In genomic region chr16:401468-402348, GRCh38 we compare ENCODE assay signal across 8 cellular contexts. TPM values are rescaled to one million over a fixed set of nuclear protein-coding genes. Genes with fewer than 3 reads are reported as not detected.
DNase-seq lines count a peak whose midpoint lies in the region; ATAC-seq and TF ChIP-seq lines count a peak whose summit lies in the region.

TSS of gene DECR2 (plus strand) at chr16:401885. CDS start at chr16:401964, 79 bp downstream.

- peak within 1 kb of the TSS; percentile 93 for H3K27ac Mint-ChIP-seq in activated T-cell treated with anti-CD3 and anti-CD28 coated beads, Interleukin-2, amount 50 U/mL, for 24 hours

- no peaks in the 10 kb centered on the region for H3K9me2 ChIP-seq in OCI-LY7 (ENCODE audit: insufficient read depth, low read length)

- POLR2A ChIA-PET in OCI-LY7 (lab: Charles Lee), result interaction anchor here (0.7 kb wide), 1 partner anchor 39 kb away, joined by 4 read pairs; no protein-coding TSS in a partner anchor

- no peaks in the 10 kb centered on the region for H3K9me3 Mint-ChIP-seq in activated T-cell treated with anti-CD3 and anti-CD28 coated beads, Interleukin-2, amount 50 U/mL, for 24 hours

- H3K4me1 ChIP-seq in OCI-LY7 (ENCODE audit: insufficient read depth, low read length, poor library complexity, severe bottlenecking), result peaks cover 22% of the 10 kb centered on the region
- peaks cover 0 to 10% of the 10 kb centered on the region in 2 donors for H3K4me1 ChIP-seq in esophagus (ENCODE audit: control insufficient read depth in 2 of 2, insufficient read depth in 2 of 2, low read length in 1 of 2)
- peaks cover 18% of the 10 kb centered on the region for H3K4me1 ChIP-seq in muscle layer of colon (ENCODE audit: insufficient read depth, low read length)

- H3K4me2 ChIP-seq in OCI-LY7 (ENCODE audit: low read length), result peak within 1 kb of the TSS; percentile 82

- intact Hi-C loops in OCI-LY7 (cut with micrococcal nuclease; ENCODE audit: unreplicated experiment), result loop anchor here (2.0 kb wide), 1 partner anchor 19 kb away; no protein-coding TSS in a partner anchor

- H2AFZ ChIP-seq in OCI-LY7 (ENCODE audit: low read length), result peak within 1 kb of the TSS; percentile 76; the same call in 1 of the 2 replicates

- peak; percentile 74 for TF ChIP-seq CTCF in OCI-LY7 (conservative IDR thresholded peaks at IDR 0.05; ENCODE audit: low read length)

- WGBS in esophagus, 2 donors, result 0 to 1% methylated on average over 74 to 91 of the region's 91 CpGs

- H3K27me3 ChIP-seq in esophagus (ENCODE audit: control insufficient read depth in 1 of 2, insufficient read depth in 2 of 2, low read length in 2 of 2) (no peaks in the 10 kb centered on the region), muscle layer of colon (ENCODE audit: control insufficient read depth in 1 of 2, insufficient read depth in 2 of 2, low read length in 2 of 2) (no peaks in the 10 kb centered on the region)

- DNase-seq in COLO668 (lab: John Stamatoyannopoulos, UW; ENCODE audit: unreplicated experiment) (peak; percentile 96), HUDEP-2 (lab: John Stamatoyannopoulos, UW; ENCODE audit: unreplicated experiment in 76 of 76) (peak in 73 of 76 experiments; percentile 26 to 98 (median 91)), OCI-LY7 (ENCODE audit: low spot score) (peak; percentile 93)
- DNase-seq in activated T-cell treated with anti-CD3 and anti-CD28 coated beads, Interleukin-2, amount 50 U/mL, for 24 hours, result peak; percentile 99
- peak; percentile 98 to 99 for DNase-seq in stimulated activated CD8-positive, alpha-beta memory T cell treated with anti-CD3 and anti-CD28 coated beads, Interleukin-7, amount 100 ng/mL, for 1 hour (ENCODE audit: low read depth in 2 of 2)

- H3K4me3 ChIP-seq in OCI-LY7 (ENCODE audit: low read depth, low read length, poor library complexity, severe bottlenecking), result peak within 1 kb of the TSS; percentile 74
- peak within 1 kb of the TSS; percentile 78 to 85 for H3K4me3 ChIP-seq in esophagus (ENCODE audit: low read depth in 1 of 2, low read length in 2 of 2)
- peak within 1 kb of the TSS; percentile 72 to 80 for H3K4me3 ChIP-seq in muscle layer of colon (ENCODE audit: low read depth in 1 of 2, low read length in 2 of 2)

- H3K27me3 Mint-ChIP-seq in activated T-cell treated with anti-CD3 and anti-CD28 coated beads, Interleukin-2, amount 50 U/mL, for 24 hours, result peaks cover 1% of the 10 kb centered on the region

- no peaks in the 10 kb centered on the region for H3K36me3 ChIP-seq in OCI-LY7 (ENCODE audit: insufficient read depth, low read length)
- H3K36me3 ChIP-seq in esophagus (ENCODE audit: control insufficient read depth in 2 of 2, insufficient read depth in 2 of 2, low read length in 1 of 2), result peaks cover 0 to 2% of the 10 kb centered on the region in 2 donors
- H3K36me3 ChIP-seq in muscle layer of colon (ENCODE audit: insufficient read depth, low read length), result peaks cover 5% of the 10 kb centered on the region

- H4K20me1 ChIP-seq in OCI-LY7 (ENCODE audit: insufficient read depth, low read length), result no peaks in the 10 kb centered on the region

- no peaks in the 10 kb centered on the region; the same call in 1 of the 2 replicates for H3K79me2 ChIP-seq in OCI-LY7 (ENCODE audit: insufficient read depth, low read depth, low read length)

- CTCF ChIA-PET in OCI-LY7 (lab: Charles Lee; ENCODE audit: unreplicated experiment), result no interaction called here

- H3K9me3 ChIP-seq in OCI-LY7 (ENCODE audit: low read length), result no peaks in the 10 kb centered on the region
- H3K9me3 ChIP-seq in esophagus (ENCODE audit: control insufficient read depth in 2 of 2, insufficient read depth in 1 of 2, low read depth in 1 of 2, low read length in 1 of 2), result no peaks in the 10 kb centered on the region
- H3K9me3 ChIP-seq in muscle layer of colon (ENCODE audit: low read length), result no peaks in the 10 kb centered on the region

- H3K36me3 Mint-ChIP-seq in activated T-cell treated with anti-CD3 and anti-CD28 coated beads, Interleukin-2, amount 50 U/mL, for 24 hours (ENCODE audit: low read depth), result peaks cover 13% of the 10 kb centered on the region

- H3K9ac ChIP-seq in muscle layer of colon (ENCODE audit: low read length), result peak within 1 kb of the TSS; percentile 33

- H3K4me1 Mint-ChIP-seq in activated T-cell treated with anti-CD3 and anti-CD28 coated beads, Interleukin-2, amount 50 U/mL, for 24 hours (ENCODE audit: low read depth), result peaks cover 18% of the 10 kb centered on the region

- H3K27ac ChIP-seq in OCI-LY7 (ENCODE audit: low read depth, low read length, poor library complexity, severe bottlenecking) (peak within 1 kb of the TSS; percentile 54), esophagus (ENCODE audit: low read depth in 2 of 2, low read length in 1 of 2) (peak within 1 kb of the TSS; percentile 92 to 97), muscle layer of colon (ENCODE audit: low read depth, low read length) (peak within 1 kb of the TSS; percentile 97)

- H3K4me3 Mint-ChIP-seq in activated T-cell treated with anti-CD3 and anti-CD28 coated beads, Interleukin-2, amount 50 U/mL, for 24 hours, result peak within 1 kb of the TSS; percentile 87

- BruUV-seq in OCI-LY7 (replicated peaks; lab: Mats Ljungman, UMichigan), result no TSS peak

- ATAC-seq in GM19455 (IDR thresholded peaks at IDR 0.05; ENCODE audit: unreplicated experiment), result peak; percentile 58

RNA-seq across cellular contexts. Expression of gene DECR2, which starts in this region (rescaled TPM):
- total RNA-seq in OCI-LY7 (2014; rRNA removed; shearing (Covaris generic)), result 7.5 and 8.0 TPM in 2 replicates
- total RNA-seq in OCI-LY7 (2022), result 14.4 and 15.9 TPM in 2 replicates
- 10 to 100 TPM; 15.0 to 24.2 TPM for polyA plus RNA-seq in esophagus

Comparison
In these comparisons a context has a peak if more than half of its experiments do, and no peak if none do; other contexts are left out.
1. Peak in every context shown above with its lines: DNase-seq, ATAC-seq, H3K4me3 ChIP-seq and H3K27ac ChIP-seq.